33 cellular contexts compared by ENCODE assay signal in genomic region chr5:4855048-4855447, GRCh38.
"Had no signal": no experiment of that assay in that cellular context is flagged by ENCODE, and none has a peak within 500 bp of the region (broad histone marks: within the 10 kb centered on the region; RNA-seq: fewer than 3 reads in every experiment).

No MANE protein-coding gene starts in this region.

- H3K4me3 ChIP-seq: adrenal gland, body of pancreas, esophagus muscularis mucosa, gastrocnemius medialis had no signal

- FAIRE-seq: colon had no signal

- H3K27ac Mint-ChIP-seq: activated B cell treated with CpG ODN at 0.5 μM for 24 hours; activated CD4-positive, alpha-beta memory T cell treated with anti-CD3 and anti-CD28 coated beads for 36 hours; activated CD4-positive, alpha-beta T cell treated with anti-CD3 and anti-CD28 coated beads, Interleukin-2, amount 10 ng/mL, durations not matched to agents 24 days and 14 days; activated CD8-positive, alpha-beta memory T cell treated with anti-CD3 and anti-CD28 coated beads, Interleukin-2, amount 10 ng/mL, durations not matched to agents 7 days and 5 days; activated CD8-positive, alpha-beta T cell treated with anti-CD3 and anti-CD28 coated beads, Interleukin-2, amount 10 ng/mL, durations not matched to agents 7 days and 5 days; activated naive CD4-positive, alpha-beta T cell treated with anti-CD3 and anti-CD28 coated beads for 36 hours; activated naive CD4-positive, alpha-beta T cell treated with anti-CD3 and anti-CD28 coated beads, Interleukin-2, amount 50 U/mL, for 24 hours; activated naive CD8-positive, alpha-beta T cell treated with anti-CD3 and anti-CD28 coated beads for 36 hours; activated naive CD8-positive, alpha-beta T cell treated with anti-CD3 and anti-CD28 coated beads, Interleukin-2, amount 50 U/mL, for 24 hours; activated T-helper 1 cell treated with anti-CD3 and anti-CD28 coated beads, Interleukin-12 subunit alpha, Interleukin-12 subunit beta, Interleukin-2, Interleukin-4 antibody, amounts not matched to agents 30 ng/mL and 10 ng/mL and 1 ng/mL, durations not matched to agents 14 hours and 24 hours and 36 hours; activated T-helper 2 cell treated with anti-CD3 and anti-CD28 coated beads, Interferon-gamma antibody, Interleukin-2, Interleukin-4, amounts not matched to agents 10 μg/mL and 5 μg/mL and 100 μg/mL, durations not matched to agents 14 hours and 24 hours and 36 hours; effector memory CD8-positive, alpha-beta T cell had no signal

- H3K36me3 Mint-ChIP-seq: activated CD4-positive, alpha-beta memory T cell treated with anti-CD3 and anti-CD28 coated beads for 36 hours; activated CD8-positive, alpha-beta memory T cell treated with anti-CD3 and anti-CD28 coated beads, Interleukin-2, amount 10 ng/mL, durations not matched to agents 7 days and 5 days; activated naive CD4-positive, alpha-beta T cell treated with anti-CD3 and anti-CD28 coated beads, Interleukin-2, amount 50 U/mL, for 24 hours; activated naive CD8-positive, alpha-beta T cell treated with anti-CD3 and anti-CD28 coated beads for 36 hours had no signal

- DNase-seq: activated B cell treated with CpG ODN at 0.5 μM for 24 hours; activated CD4-positive, alpha-beta memory T cell treated with anti-CD3 and anti-CD28 coated beads for 36 hours; activated CD4-positive, alpha-beta T cell treated with anti-CD3 and anti-CD28 coated beads, Interleukin-2, amount 10 ng/mL, durations not matched to agents 24 days and 14 days; activated CD8-positive, alpha-beta memory T cell treated with anti-CD3 and anti-CD28 coated beads, Interleukin-2, amount 10 ng/mL, durations not matched to agents 7 days and 5 days; activated CD8-positive, alpha-beta memory T cell treated with anti-CD3 and anti-CD28 coated beads, Interleukin-2, amount 50 U/mL, for 4 hours; activated CD8-positive, alpha-beta T cell treated with anti-CD3 and anti-CD28 coated beads, Interleukin-2, amount 10 ng/mL, durations not matched to agents 7 days and 5 days; activated effector memory CD4-positive, alpha-beta T cell treated with anti-CD3 and anti-CD28 coated beads, Interleukin-2, amount 50 U/mL, for 16 hours; activated naive CD4-positive, alpha-beta T cell treated with anti-CD3 and anti-CD28 coated beads for 36 hours; activated naive CD8-positive, alpha-beta T cell treated with anti-CD3 and anti-CD28 coated beads for 36 hours; activated naive CD8-positive, alpha-beta T cell treated with anti-CD3 and anti-CD28 coated beads, Interleukin-2, amount 50 U/mL, for 24 hours; activated T-cell treated with anti-CD3 and anti-CD28 coated beads, Interleukin-2, amount 50 U/mL, for 1 hour; activated T-cell treated with anti-CD3 and anti-CD28 coated beads, Interleukin-2, amount 50 U/mL, for 48 hours; adrenal gland; amygdala; aorta; body of pancreas; caudate nucleus; cortex of kidney; dermis blood vessel endothelial cell; effector CD4-positive, alpha-beta T cell; effector memory CD8-positive, alpha-beta T cell; erythroblast; foreskin keratinocyte; gastrocnemius medialis; glutamatergic neuron; T-helper 2 cell had no signal

- H3K27me3 Mint-ChIP-seq: activated B cell treated with CpG ODN at 0.5 μM for 24 hours; activated CD4-positive, alpha-beta memory T cell treated with anti-CD3 and anti-CD28 coated beads for 36 hours; activated CD4-positive, alpha-beta T cell treated with anti-CD3 and anti-CD28 coated beads, Interleukin-2, amount 10 ng/mL, durations not matched to agents 24 days and 14 days; activated CD8-positive, alpha-beta memory T cell treated with anti-CD3 and anti-CD28 coated beads, Interleukin-2, amount 10 ng/mL, durations not matched to agents 7 days and 5 days; activated naive CD8-positive, alpha-beta T cell treated with anti-CD3 and anti-CD28 coated beads for 36 hours; activated naive CD8-positive, alpha-beta T cell treated with anti-CD3 and anti-CD28 coated beads, Interleukin-2, amount 50 U/mL, for 24 hours; effector memory CD8-positive, alpha-beta T cell had no signal

- H3K4me1 Mint-ChIP-seq: activated B cell treated with CpG ODN at 0.5 μM for 24 hours; activated CD4-positive, alpha-beta T cell treated with anti-CD3 and anti-CD28 coated beads, Interleukin-2, amount 10 ng/mL, durations not matched to agents 24 days and 14 days; activated CD8-positive, alpha-beta memory T cell treated with anti-CD3 and anti-CD28 coated beads, Interleukin-2, amount 10 ng/mL, durations not matched to agents 7 days and 5 days; activated naive CD4-positive, alpha-beta T cell treated with anti-CD3 and anti-CD28 coated beads, Interleukin-2, amount 50 U/mL, for 24 hours; activated naive CD8-positive, alpha-beta T cell treated with anti-CD3 and anti-CD28 coated beads for 36 hours; activated naive CD8-positive, alpha-beta T cell treated with anti-CD3 and anti-CD28 coated beads, Interleukin-2, amount 50 U/mL, for 24 hours had no signal

- H3K4me1 ChIP-seq: adrenal gland, body of pancreas, esophagus muscularis mucosa, foreskin keratinocyte, gastrocnemius medialis had no signal

- H3K9me3 ChIP-seq: adrenal gland, body of pancreas, esophagus muscularis mucosa, gastrocnemius medialis had no signal

- H3K36me3 ChIP-seq: adrenal gland, esophagus muscularis mucosa, gastrocnemius medialis had no signal

- ATAC-seq: activated CD4-positive, CD25-positive, alpha-beta regulatory T cell treated with anti-CD3 and anti-CD28 coated beads, Interleukin-2, amount 50 U/mL, for 24 hours; activated CD8-positive, alpha-beta memory T cell treated with anti-CD3 and anti-CD28 coated beads, Interleukin-2, amount 10 ng/mL, durations not matched to agents 7 days and 5 days; activated CD8-positive, alpha-beta T cell treated with anti-CD3 and anti-CD28 coated beads, Interleukin-2, amount 10 ng/mL, durations not matched to agents 7 days and 5 days; activated naive CD8-positive, alpha-beta T cell treated with anti-CD3 and anti-CD28 coated beads, Interleukin-2, amount 50 U/mL, for 24 hours; body of pancreas; effector memory CD8-positive, alpha-beta T cell; foreskin keratinocyte; gastrocnemius medialis had no signal

- H3K27ac ChIP-seq: adrenal gland, body of pancreas, esophagus muscularis mucosa, foreskin keratinocyte, gastrocnemius medialis, VCaP had no signal

- H3K9me3 Mint-ChIP-seq: activated B cell treated with CpG ODN at 0.5 μM for 24 hours; activated CD4-positive, alpha-beta T cell treated with anti-CD3 and anti-CD28 coated beads, Interleukin-2, amount 10 ng/mL, durations not matched to agents 24 days and 14 days; activated naive CD4-positive, alpha-beta T cell treated with anti-CD3 and anti-CD28 coated beads, Interleukin-2, amount 50 U/mL, for 24 hours; activated naive CD8-positive, alpha-beta T cell treated with anti-CD3 and anti-CD28 coated beads for 36 hours; activated T-helper 1 cell treated with anti-CD3 and anti-CD28 coated beads, Interleukin-12 subunit alpha, Interleukin-12 subunit beta, Interleukin-2, Interleukin-4 antibody, amounts not matched to agents 30 ng/mL and 10 ng/mL and 1 ng/mL, durations not matched to agents 14 hours and 24 hours and 36 hours; activated T-helper 2 cell treated with anti-CD3 and anti-CD28 coated beads, Interferon-gamma antibody, Interleukin-2, Interleukin-4, amounts not matched to agents 10 μg/mL and 5 μg/mL and 100 μg/mL, durations not matched to agents 14 hours and 24 hours and 36 hours had no signal

- H3K4me3 Mint-ChIP-seq: activated B cell treated with CpG ODN at 0.5 μM for 24 hours; activated CD4-positive, alpha-beta memory T cell treated with anti-CD3 and anti-CD28 coated beads for 36 hours; activated CD4-positive, alpha-beta T cell treated with anti-CD3 and anti-CD28 coated beads, Interleukin-2, amount 10 ng/mL, durations not matched to agents 24 days and 14 days; activated CD8-positive, alpha-beta memory T cell treated with anti-CD3 and anti-CD28 coated beads, Interleukin-2, amount 10 ng/mL, durations not matched to agents 7 days and 5 days; activated CD8-positive, alpha-beta T cell treated with anti-CD3 and anti-CD28 coated beads, Interleukin-2, amount 10 ng/mL, durations not matched to agents 7 days and 5 days; activated naive CD4-positive, alpha-beta T cell treated with anti-CD3 and anti-CD28 coated beads for 36 hours; activated naive CD4-positive, alpha-beta T cell treated with anti-CD3 and anti-CD28 coated beads, Interleukin-2, amount 50 U/mL, for 24 hours; activated naive CD8-positive, alpha-beta T cell treated with anti-CD3 and anti-CD28 coated beads for 36 hours; activated naive CD8-positive, alpha-beta T cell treated with anti-CD3 and anti-CD28 coated beads, Interleukin-2, amount 50 U/mL, for 24 hours; activated T-helper 1 cell treated with anti-CD3 and anti-CD28 coated beads, Interleukin-12 subunit alpha, Interleukin-12 subunit beta, Interleukin-2, Interleukin-4 antibody, amounts not matched to agents 30 ng/mL and 10 ng/mL and 1 ng/mL, durations not matched to agents 14 hours and 24 hours and 36 hours; effector memory CD8-positive, alpha-beta T cell had no signal

- H3K27me3 ChIP-seq: adrenal gland, body of pancreas, esophagus muscularis mucosa, foreskin keratinocyte, gastrocnemius medialis had no signal
